Comparison of ENCODE assay signal across 8 cellular contexts in genomic region chr17:17693955-17694228, GRCh38. TPM values are rescaled to one million over a fixed set of nuclear protein-coding genes. Genes with fewer than 3 reads are reported as not detected.
DNase-seq lines count a peak whose midpoint lies in the region; ATAC-seq, FAIRE-seq and TF ChIP-seq lines count a peak whose summit lies in the region.

No MANE protein-coding gene starts in this region.

- no peak for FAIRE-seq in frontal cortex (lab: Jason Lieb, UNC)

- TF ChIP-seq EP300 in upper lobe of left lung (IDR thresholded peaks at IDR 0.05) = no peak

- peak overlapping the region; percentile 98 for H3K27ac Mint-ChIP-seq in activated naive CD4-positive, alpha-beta T cell treated with anti-CD3 and anti-CD28 coated beads, Interleukin-2, amount 50 U/mL, for 24 hours
- H3K27ac Mint-ChIP-seq in activated naive CD8-positive, alpha-beta T cell = peak overlapping the region; percentile 99

- H3K4me1 ChIP-seq in liver (ENCODE audit: control insufficient read depth in 4 of 4, insufficient read depth in 4 of 4, low read length in 3 of 4) = peaks cover 17 to 65% (median 52%) of the 10 kb centered on the region in 4 donors
- peaks cover 47 to 79% (median 65%) of the 10 kb centered on the region in 4 donors for H3K4me1 ChIP-seq in upper lobe of left lung

- TF ChIP-seq CTCF in liver (IDR thresholded peaks at IDR 0.05; ENCODE audit: low read depth, low read length, missing input control) (no peak), upper lobe of left lung (IDR thresholded peaks at IDR 0.05) (no peak)

- H3K27ac ChIP-seq in liver (ENCODE audit: low read depth in 1 of 2, low read length in 2 of 2) = peak overlapping the region; percentile 73 to 86
- H3K27ac ChIP-seq in upper lobe of left lung = peak overlapping the region; percentile 97 to 99 (median 98)

- H3K4me3 ChIP-seq in liver (ENCODE audit: low read depth in 1 of 3, low read length in 3 of 3) (peak overlapping the region in 2 of 3 donors; percentile 28 to 77), upper lobe of left lung (peak overlapping the region in 3 of 4 donors; percentile 65 to 76 (median 68))

- no peak for DNase-seq in activated naive CD4-positive, alpha-beta T cell treated with Interleukin-2 at 50 U/mL for 16 hours
- DNase-seq in upper lobe of left lung = no peak
- DNase-seq in stimulated activated naive CD4-positive, alpha-beta T cell (lab: John Stamatoyannopoulos, UW) = no peak
- no peak for DNase-seq in frontal cortex (ENCODE audit: low spot score in 2 of 2)
- DNase-seq in left colon = no peak

- no peak for TF ChIP-seq RAD21 in liver (IDR thresholded peaks at IDR 0.05)

- H3K9ac ChIP-seq in liver (ENCODE audit: low read depth in 1 of 2, low read length in 2 of 2) = peak overlapping the region; percentile 34 to 53

- no peaks in the 10 kb centered on the region for H3K9me3 Mint-ChIP-seq in activated naive CD4-positive, alpha-beta T cell treated with anti-CD3 and anti-CD28 coated beads, Interleukin-2, amount 50 U/mL, for 24 hours
- H3K9me3 Mint-ChIP-seq in activated naive CD8-positive, alpha-beta T cell (ENCODE audit: low read depth) = no peaks in the 10 kb centered on the region

- no peak for ATAC-seq in upper lobe of left lung (ENCODE audit: low FRiP score in 2 of 2)
- ATAC-seq in left colon = no peak

- H3K36me3 ChIP-seq in liver (ENCODE audit: control insufficient read depth in 4 of 4, insufficient read depth in 3 of 4, low read depth in 1 of 4, low read length in 3 of 4) = no peaks in the 10 kb centered on the region
- H3K36me3 ChIP-seq in upper lobe of left lung = no peaks in the 10 kb centered on the region

- no peaks in the 10 kb centered on the region for H3K27me3 Mint-ChIP-seq in activated naive CD4-positive, alpha-beta T cell treated with anti-CD3 and anti-CD28 coated beads, Interleukin-2, amount 50 U/mL, for 24 hours
- H3K27me3 Mint-ChIP-seq in activated naive CD8-positive, alpha-beta T cell = no peaks in the 10 kb centered on the region

- H3K4me3 Mint-ChIP-seq in activated naive CD4-positive, alpha-beta T cell treated with anti-CD3 and anti-CD28 coated beads, Interleukin-2, amount 50 U/mL, for 24 hours = peak overlapping the region; percentile 80
- peak overlapping the region; percentile 88 for H3K4me3 Mint-ChIP-seq in activated naive CD8-positive, alpha-beta T cell

- 25% methylated on average over 8 of the region's 8 CpGs for WGBS in liver
- 7% methylated on average over 5 of the region's 8 CpGs; no CpG with 5 or more reads in 1 of the 2 donors for WGBS in upper lobe of left lung, 2 donors

- no peaks in the 10 kb centered on the region for H3K27me3 ChIP-seq in liver (ENCODE audit: control insufficient read depth in 4 of 4, insufficient read depth in 4 of 4, low read length in 3 of 4)
- no peaks in the 10 kb centered on the region for H3K27me3 ChIP-seq in upper lobe of left lung

- H3K36me3 Mint-ChIP-seq in activated naive CD4-positive, alpha-beta T cell treated with anti-CD3 and anti-CD28 coated beads, Interleukin-2, amount 50 U/mL, for 24 hours = no peaks in the 10 kb centered on the region
- H3K36me3 Mint-ChIP-seq in activated naive CD8-positive, alpha-beta T cell = no peaks in the 10 kb centered on the region

- peaks cover 72% of the 10 kb centered on the region for H3K4me1 Mint-ChIP-seq in activated naive CD4-positive, alpha-beta T cell treated with anti-CD3 and anti-CD28 coated beads, Interleukin-2, amount 50 U/mL, for 24 hours
- H3K4me1 Mint-ChIP-seq in activated naive CD8-positive, alpha-beta T cell (ENCODE audit: low read depth) = peaks cover 77% of the 10 kb centered on the region

- H3K9me3 ChIP-seq in liver (ENCODE audit: control insufficient read depth in 4 of 4, low read length in 3 of 4) (no peaks in the 10 kb centered on the region), upper lobe of left lung (no peaks in the 10 kb centered on the region)

- TF ChIP-seq POLR2A in upper lobe of left lung (IDR thresholded peaks at IDR 0.05) = peak in 1 of 4 donors; percentile 8

- intact Hi-C loops in left colon (cut with DNase I, micrococcal nuclease) = no loop called here

TF ChIP-seq in liver, 16 proteins besides CTCF, POLR2A, EP300 and RAD21:
- no peak for TF ChIP-seq GABPA (IDR thresholded peaks at IDR 0.05 in 1 of 2, conservative IDR thresholded peaks at IDR 0.05 in 1 of 2)
- TF ChIP-seq SP1 (IDR thresholded peaks at IDR 0.05) = no peak
- TF ChIP-seq TAF1 (conservative IDR thresholded peaks at IDR 0.05) = no peak
- no peak for TF ChIP-seq JUND (IDR thresholded peaks at IDR 0.05)
- TF ChIP-seq, protein P1, sequence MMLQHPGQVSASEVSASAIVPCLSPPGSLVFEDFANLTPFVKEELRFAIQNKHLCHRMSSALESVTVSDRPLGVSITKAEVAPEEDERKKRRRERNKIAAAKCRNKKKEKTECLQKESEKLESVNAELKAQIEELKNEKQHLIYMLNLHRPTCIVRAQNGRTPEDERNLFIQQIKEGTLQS (IDR thresholded peaks at IDR 0.05) = no peak
- no peak for TF ChIP-seq HNF4A (conservative IDR thresholded peaks at IDR 0.05)
- no peak for TF ChIP-seq MAX (IDR thresholded peaks at IDR 0.05)
- TF ChIP-seq YY1 (IDR thresholded peaks at IDR 0.05) = no peak

RNA-seq across cellular contexts. Expression of gene RAI1, which starts 12.6 kb away (rescaled TPM):
- total RNA-seq in liver = 1 to 10 TPM; 5.8 to 7.6 TPM
- polyA plus RNA-seq in liver = 1 to 10 TPM in 1 of 2 donors, under 1 TPM in 1; 0.57 to 4.7 TPM
- total RNA-seq in upper lobe of left lung = 10 to 100 TPM; 33.8 to 76.6 (median 41.2) TPM
- total RNA-seq in frontal cortex = 16.7 TPM
- total RNA-seq in left colon = 10 to 100 TPM; 15.8 to 23.8 TPM
